In genomic region chr3:25592510-25592968, GRCh38 we compare ENCODE assay signal across 1 cellular context.
TF ChIP-seq lines count a peak whose summit lies in the region.

No MANE protein-coding gene starts in this region.

TF ChIP-seq in WTC11, 78 proteins besides CTCF, POLR2A, EP300 and RAD21 (continued from another document):
- TF ChIP-seq PRDM15 (CRISPR knock-in tag; IDR thresholded peaks at IDR 0.05): no peak
- no peak for TF ChIP-seq SMAD3 (CRISPR knock-in tag; IDR thresholded peaks at IDR 0.05; ENCODE audit: borderline replicate concordance)
- no peak for TF ChIP-seq ATF3 (CRISPR knock-in tag; conservative IDR thresholded peaks at IDR 0.05)
- no peak for TF ChIP-seq TCF7 (CRISPR knock-in tag; IDR thresholded peaks at IDR 0.05; ENCODE audit: low read depth)
- no peak for TF ChIP-seq ZSCAN18 (CRISPR knock-in tag; IDR thresholded peaks at IDR 0.05)
TF ChIP-seq in WTC11: peak in this region for 0.
